In genomic region chr16:88349153-88349902, GRCh38 we compare ENCODE assay signal across 1 cellular context.
TF ChIP-seq lines count a peak whose summit lies in the region.

No MANE protein-coding gene starts in this region.

TF ChIP-seq in HEK293, 187 proteins besides CTCF, POLR2A, EP300 and RAD21 (continued from another document):
- TF ChIP-seq ZNF776 (tag by site-specific recombination; IDR thresholded peaks at IDR 0.05; ENCODE audit: borderline replicate concordance), result 0 out of 2 replicates have a peak, but pooled peaks have one; percentile 50
- 0 out of 2 replicates have a peak, but pooled peaks have one; percentile 23 for TF ChIP-seq ZNF792 (tag by site-specific recombination; IDR thresholded peaks at IDR 0.05)
- 0 out of 2 replicates have a peak, but pooled peaks have one; percentile 10 for TF ChIP-seq ZNF211 (tag by site-specific recombination; IDR thresholded peaks at IDR 0.05; ENCODE audit: low read depth)
- TF ChIP-seq ZNF18 (tag by site-specific recombination; IDR thresholded peaks at IDR 0.05), result peak; percentile 97
- TF ChIP-seq ZSCAN4 (tag by site-specific recombination; IDR thresholded peaks at IDR 0.05), result peak; percentile 88
- peak; percentile 64; the same call in 1 of the 2 replicates for TF ChIP-seq ZNF785 (tag by site-specific recombination; IDR thresholded peaks at IDR 0.05)
- TF ChIP-seq KLF9 (tag by site-specific recombination; IDR thresholded peaks at IDR 0.05; ENCODE audit: low read depth), result 0 out of 2 replicates have a peak, but pooled peaks have one; percentile 17
- TF ChIP-seq REST (tag by site-specific recombination; IDR thresholded peaks at IDR 0.05), result no peak
- TF ChIP-seq ZNF488 (tag by site-specific recombination; IDR thresholded peaks at IDR 0.05), result peak; percentile 60; the same call in 1 of the 2 replicates
TF ChIP-seq in HEK293: peak in this region for 10.
